ENCODE assay signal across 8 cellular contexts in the genomic region with DNA sequence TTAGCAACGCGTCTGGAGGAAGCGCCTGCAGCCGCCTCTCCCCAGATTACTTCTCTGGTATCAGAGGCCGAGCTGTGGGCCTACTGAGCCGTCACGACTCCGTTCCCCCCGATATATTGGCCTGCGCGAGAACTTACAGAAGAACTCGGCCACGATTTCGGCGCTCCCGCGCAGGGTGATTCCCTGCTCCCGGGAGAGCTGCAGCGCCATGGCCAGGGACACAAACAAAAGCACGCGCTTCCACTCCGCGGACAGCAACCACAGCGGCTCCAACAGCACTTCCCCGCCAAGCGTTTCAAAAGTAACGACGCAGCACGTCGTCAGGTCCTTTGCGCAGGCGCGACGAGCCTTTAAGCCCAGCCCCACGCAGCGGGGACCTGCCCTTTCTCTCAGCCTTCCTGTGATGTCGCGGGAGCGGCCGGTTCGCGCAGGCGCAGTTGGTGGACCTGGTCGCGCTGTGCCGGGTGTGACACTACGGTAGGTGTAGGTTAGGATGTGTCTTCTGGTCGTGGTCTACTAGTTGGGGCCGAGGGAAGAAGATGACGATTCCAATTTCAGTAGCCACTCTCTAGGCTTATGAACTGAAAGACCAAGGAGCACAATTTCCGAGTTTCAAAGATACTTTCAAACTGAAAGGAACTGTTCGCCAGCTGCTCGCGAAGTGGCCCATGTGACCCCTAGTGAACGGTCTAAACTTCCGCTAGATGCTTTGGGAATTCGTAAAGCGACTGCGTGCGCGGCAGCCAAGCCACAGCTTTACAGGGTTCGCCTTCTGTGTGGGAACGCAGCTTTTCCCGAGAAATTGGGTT. TPM values are rescaled to one million over a fixed set of nuclear protein-coding genes. Genes with fewer than 3 reads are reported as not detected.
A peak's percentile ranks its signal among the peaks of the same experiment; 100 is the strongest.
DNase-seq lines count a peak whose midpoint lies in the region; ATAC-seq and TF ChIP-seq lines count a peak whose summit lies in the region.

Gene MAD2L1 (minus strand): TSS at position 324 of the 809 bp plus-strand sequence. CDS start 114 bp downstream, at position 210.

- TF ChIP-seq CTCF in CD8-positive, alpha-beta T cell (IDR thresholded peaks at IDR 0.05) = no peak
- TF ChIP-seq CTCF in lower lobe of right lung (IDR thresholded peaks at IDR 0.05) = no peak

- CTCF ChIA-PET in CD8-positive, alpha-beta T cell (lab: Charles Lee) = no interaction called here

- ATAC-seq in CD8-positive, alpha-beta T cell = peak; percentile 89
- ATAC-seq in GM19467 (IDR thresholded peaks at IDR 0.05; ENCODE audit: unreplicated experiment) (peak; percentile 87), lower lobe of right lung (peak; percentile 99)

- H3K27ac ChIP-seq in CD8-positive, alpha-beta T cell (ENCODE audit: low read depth, low read length) = peak within 1 kb of the TSS; percentile 79
- H3K27ac ChIP-seq in lower lobe of right lung = peak within 1 kb of the TSS; percentile 96

- H3K4me1 ChIP-seq in CD8-positive, alpha-beta T cell (ENCODE audit: insufficient read depth, low read length) = peaks cover 17% of the 10 kb centered on the region
- H3K4me1 ChIP-seq in lower lobe of right lung = peaks cover 21% of the 10 kb centered on the region

- H3K9me3 Mint-ChIP-seq in CD8-positive, alpha-beta T cell = no peaks in the 10 kb centered on the region

- peak within 1 kb of the TSS; percentile 96 for H3K4me3 Mint-ChIP-seq in CD8-positive, alpha-beta T cell

- no peaks in the 10 kb centered on the region for H3K27me3 ChIP-seq in CD8-positive, alpha-beta T cell (ENCODE audit: insufficient read depth, low read length)
- H3K27me3 ChIP-seq in lower lobe of right lung (ENCODE audit: low read depth) = no peaks in the 10 kb centered on the region

- intact Hi-C loops in CD8-positive, alpha-beta T cell (cut with DNase I, micrococcal nuclease) = loop anchor here in 1 of 2 experiments (1.0 kb wide), 3 partner anchors 612 to 1804 kb away; partner anchors contain the start of gene BBS7
- intact Hi-C loops in lower lobe of right lung (cut with DNase I) = no loop called here

- H3K4me1 Mint-ChIP-seq in CD8-positive, alpha-beta T cell (ENCODE audit: low read depth) = peaks cover 66% of the 10 kb centered on the region

- H3K27ac Mint-ChIP-seq in CD8-positive, alpha-beta T cell = peak within 1 kb of the TSS; percentile 98

- no peaks in the 10 kb centered on the region for H3K27me3 Mint-ChIP-seq in CD8-positive, alpha-beta T cell (ENCODE audit: low read depth)

- H3K36me3 Mint-ChIP-seq in CD8-positive, alpha-beta T cell = peaks cover 24% of the 10 kb centered on the region

- POLR2A ChIA-PET in CD8-positive, alpha-beta T cell (lab: Charles Lee) = no interaction called here

- peak; percentile 96 to 99 (median 99) for DNase-seq in CD8-positive, alpha-beta T cell
- DNase-seq in HS-27A (ENCODE audit: low read depth) (peak; percentile 86), NK-92 (lab: John Stamatoyannopoulos, UW; ENCODE audit: unreplicated experiment) (peak; percentile 87), lower lobe of right lung (peak; percentile 100)
- peak; percentile 99 for DNase-seq in activated CD8-positive, alpha-beta memory T cell treated with anti-CD3 and anti-CD28 coated beads for 1 hour (ENCODE audit: extremely low read depth in 1 of 2, low read depth in 1 of 2)
- peak; percentile 98 for DNase-seq in effector CD4-positive, alpha-beta T cell
- peak; percentile 95 to 97 (median 97) for DNase-seq in stimulated activated CD4-positive, alpha-beta T cell treated with anti-CD3 and anti-CD28 coated beads, TNF-alpha, amount 100 ng/mL, for 24 hours (ENCODE audit: low read depth in 3 of 3)

- peak within 1 kb of the TSS; percentile 53 for H3K4me3 ChIP-seq in CD8-positive, alpha-beta T cell (ENCODE audit: low read depth, low read length)
- H3K4me3 ChIP-seq in lower lobe of right lung = peak within 1 kb of the TSS; percentile 70

- H3K36me3 ChIP-seq in CD8-positive, alpha-beta T cell (ENCODE audit: insufficient read depth, low read length) = no peaks in the 10 kb centered on the region
- no peaks in the 10 kb centered on the region for H3K36me3 ChIP-seq in lower lobe of right lung

- no peaks in the 10 kb centered on the region for H3K9me3 ChIP-seq in CD8-positive, alpha-beta T cell (ENCODE audit: low read length)
- H3K9me3 ChIP-seq in lower lobe of right lung = no peaks in the 10 kb centered on the region

RNA-seq across cellular contexts. Expression of gene MAD2L1, which starts in this region (rescaled TPM):
- 1 to 10 TPM; 7.4 to 9.1 TPM for total RNA-seq in CD8-positive, alpha-beta T cell
- total RNA-seq in lower lobe of right lung = 2.2 TPM

Comparison
In these comparisons a context has a peak if more than half of its experiments do, and no peak if none do; other contexts are left out.
1. Peak in every context shown above with its lines: DNase-seq, ATAC-seq, H3K4me3 ChIP-seq and H3K27ac ChIP-seq.